In the genomic region with DNA sequence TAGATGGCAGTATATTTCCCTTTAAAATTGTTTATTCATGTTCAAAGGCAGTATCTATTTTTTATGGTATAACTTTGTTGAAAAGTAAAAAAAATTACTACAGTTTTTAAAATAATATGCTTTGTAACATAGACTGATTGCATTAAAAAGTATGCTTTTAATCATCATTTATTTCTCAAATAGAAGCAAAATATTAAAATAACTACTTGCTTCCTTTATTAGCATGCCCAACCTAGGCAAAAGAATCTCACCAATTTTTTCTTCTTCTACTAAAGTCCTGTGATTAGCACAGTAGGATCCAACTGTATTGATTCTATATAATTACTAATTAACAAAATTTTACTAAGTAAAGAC, we compare ENCODE assay signal across 8 cellular contexts.
DNase-seq lines count a peak whose midpoint lies in the region; ATAC-seq and TF ChIP-seq lines count a peak whose summit lies in the region.

No MANE protein-coding gene starts in this region.

- ATAC-seq in activated CD8-positive, alpha-beta T cell treated with anti-CD3 and anti-CD28 coated beads for 36 hours, result no peak
- ATAC-seq in HG03521 (IDR thresholded peaks at IDR 0.05; ENCODE audit: unreplicated experiment), result no peak

- no peaks in the 10 kb centered on the region for H3K4me1 ChIP-seq in stomach smooth muscle (ENCODE audit: control insufficient read depth, insufficient read depth, low read length)

- peak overlapping the region; percentile 91 for H3K4me3 Mint-ChIP-seq in T-helper 1 cell treated with Interleukin-12 subunit alpha and Interleukin-12 subunit beta and Interleukin-4 antibody, amounts not matched to agents 30 μg/mL and 1 μg/mL, for 36 hours
- H3K4me3 Mint-ChIP-seq in activated CD8-positive, alpha-beta T cell treated with anti-CD3 and anti-CD28 coated beads for 36 hours, result no peak overlapping the region
- H3K4me3 Mint-ChIP-seq in immature natural killer cell, result peak overlapping the region; percentile 83 to 94 (median 90)
- H3K4me3 Mint-ChIP-seq in activated naive CD4-positive, alpha-beta T cell treated with anti-CD3 and anti-CD28 coated beads for 36 hours, result no peak overlapping the region

- H3K9me3 ChIP-seq in stomach smooth muscle (ENCODE audit: control insufficient read depth in 2 of 2, low read length in 2 of 2), result no peaks in the 10 kb centered on the region

- no peak overlapping the region for H3K27ac Mint-ChIP-seq in T-helper 1 cell treated with Interleukin-12 subunit alpha and Interleukin-12 subunit beta and Interleukin-4 antibody, amounts not matched to agents 30 μg/mL and 1 μg/mL, for 36 hours
- no peak overlapping the region for H3K27ac Mint-ChIP-seq in activated CD8-positive, alpha-beta T cell treated with anti-CD3 and anti-CD28 coated beads for 36 hours
- H3K27ac Mint-ChIP-seq in immature natural killer cell, result peak overlapping the region in 5 of 6 donors; percentile 66 to 90 (median 82)
- no peak overlapping the region for H3K27ac Mint-ChIP-seq in activated naive CD4-positive, alpha-beta T cell treated with anti-CD3 and anti-CD28 coated beads for 36 hours

- TF ChIP-seq CTCF in activated CD8-positive, alpha-beta T cell treated with anti-CD3 and anti-CD28 coated beads for 36 hours (IDR thresholded peaks at IDR 0.05), result peak; percentile 50

- CTCF ChIA-PET in activated CD8-positive, alpha-beta T cell treated with anti-CD3 and anti-CD28 coated beads for 36 hours (lab: Charles Lee), result interaction anchor here (0.9 to 2.1 kb wide), 11 partner anchors 14 to 660 kb away, joined by 3 to 13 read pairs (median 4); partner anchors contain the start of gene SLC39A8
- CTCF ChIA-PET in activated naive CD4-positive, alpha-beta T cell treated with anti-CD3 and anti-CD28 coated beads for 36 hours (lab: Charles Lee), result interaction anchor here (0.7 to 2.2 kb wide), 20 partner anchors 12 to 660 kb away, joined by 3 to 18 read pairs (median 6); partner anchors contain the start of genes MANBA and SLC39A8

- peak overlapping the region; percentile 71 to 81 for H3K4me3 ChIP-seq in stomach smooth muscle (ENCODE audit: low read length in 2 of 2)

- H3K27me3 Mint-ChIP-seq in T-helper 1 cell treated with Interleukin-12 subunit alpha and Interleukin-12 subunit beta and Interleukin-4 antibody, amounts not matched to agents 30 μg/mL and 1 μg/mL, for 36 hours (ENCODE audit: low read depth), result peaks cover 18% of the 10 kb centered on the region
- H3K27me3 Mint-ChIP-seq in activated CD8-positive, alpha-beta T cell treated with anti-CD3 and anti-CD28 coated beads for 36 hours, result no peaks in the 10 kb centered on the region
- peaks cover 1 to 8% (median 2%) of the 10 kb centered on the region in 3 donors for H3K27me3 Mint-ChIP-seq in immature natural killer cell (ENCODE audit: low read depth in 3 of 3)
- peaks cover 5% of the 10 kb centered on the region for H3K27me3 Mint-ChIP-seq in activated naive CD4-positive, alpha-beta T cell treated with anti-CD3 and anti-CD28 coated beads for 36 hours (ENCODE audit: low read depth)

- intact Hi-C loops in activated CD8-positive, alpha-beta T cell treated with anti-CD3 and anti-CD28 coated beads for 36 hours (cut with micrococcal nuclease), result loop anchor here (2.0 to 10.0 kb wide), 4 partner anchors 87 to 663 kb away; partner anchors contain the start of genes BDH2 and SLC39A8
- intact Hi-C loops in activated naive CD4-positive, alpha-beta T cell treated with anti-CD3 and anti-CD28 coated beads for 36 hours (cut with micrococcal nuclease), result loop anchor here (1.0 to 5.0 kb wide), 10 partner anchors 41 to 1264 kb away; partner anchors contain the start of genes BDH2, SLC39A8 and SLC9B2

- H3K36me3 ChIP-seq in stomach smooth muscle (ENCODE audit: control insufficient read depth in 2 of 2, insufficient read depth in 2 of 2, low read length in 2 of 2), result no peaks in the 10 kb centered on the region

- H3K9me3 Mint-ChIP-seq in T-helper 1 cell treated with Interleukin-12 subunit alpha and Interleukin-12 subunit beta and Interleukin-4 antibody, amounts not matched to agents 30 μg/mL and 1 μg/mL, for 36 hours, result no peaks in the 10 kb centered on the region
- H3K9me3 Mint-ChIP-seq in activated CD8-positive, alpha-beta T cell treated with anti-CD3 and anti-CD28 coated beads for 36 hours, result peaks cover 3% of the 10 kb centered on the region
- H3K9me3 Mint-ChIP-seq in immature natural killer cell, result no peaks in the 10 kb centered on the region
- H3K9me3 Mint-ChIP-seq in activated naive CD4-positive, alpha-beta T cell treated with anti-CD3 and anti-CD28 coated beads for 36 hours, result no peaks in the 10 kb centered on the region

- H3K27ac ChIP-seq in stomach smooth muscle (ENCODE audit: low read length), result no peak overlapping the region

- H3K27me3 ChIP-seq in stomach smooth muscle (ENCODE audit: control insufficient read depth in 1 of 2, insufficient read depth in 2 of 2, low read length in 2 of 2), result no peaks in the 10 kb centered on the region

- DNase-seq in T-helper 1 cell (no peak), immature natural killer cell (no peak), NCI-H1105 treated with DMSO at 0.1 percent for 48 hours (lab: John Stamatoyannopoulos, UW) (no peak)
- no peak for DNase-seq in activated CD8-positive, alpha-beta T cell treated with anti-CD3 and anti-CD28 coated beads for 36 hours
- no peak for DNase-seq in activated naive CD4-positive, alpha-beta T cell treated with anti-CD3 and anti-CD28 coated beads for 36 hours

- peaks cover 7% of the 10 kb centered on the region for H3K36me3 Mint-ChIP-seq in T-helper 1 cell treated with Interleukin-12 subunit alpha and Interleukin-12 subunit beta and Interleukin-4 antibody, amounts not matched to agents 30 μg/mL and 1 μg/mL, for 36 hours (ENCODE audit: low read depth)
- H3K36me3 Mint-ChIP-seq in activated CD8-positive, alpha-beta T cell treated with anti-CD3 and anti-CD28 coated beads for 36 hours (ENCODE audit: low read depth), result peaks cover 6% of the 10 kb centered on the region
- H3K36me3 Mint-ChIP-seq in immature natural killer cell, result no peaks in the 10 kb centered on the region
- H3K36me3 Mint-ChIP-seq in activated naive CD4-positive, alpha-beta T cell treated with anti-CD3 and anti-CD28 coated beads for 36 hours (ENCODE audit: low read depth), result no peaks in the 10 kb centered on the region

- no peak overlapping the region for H3K9ac ChIP-seq in stomach smooth muscle (ENCODE audit: low read length in 2 of 2)

- H3K4me1 Mint-ChIP-seq in T-helper 1 cell treated with Interleukin-12 subunit alpha and Interleukin-12 subunit beta and Interleukin-4 antibody, amounts not matched to agents 30 μg/mL and 1 μg/mL, for 36 hours (ENCODE audit: low read depth), result peaks cover 8% of the 10 kb centered on the region
- peaks cover 11% of the 10 kb centered on the region for H3K4me1 Mint-ChIP-seq in activated CD8-positive, alpha-beta T cell treated with anti-CD3 and anti-CD28 coated beads for 36 hours (ENCODE audit: low read depth)
- H3K4me1 Mint-ChIP-seq in immature natural killer cell, result peaks cover 8% of the 10 kb centered on the region in 2 donors
- H3K4me1 Mint-ChIP-seq in activated naive CD4-positive, alpha-beta T cell treated with anti-CD3 and anti-CD28 coated beads for 36 hours (ENCODE audit: low read depth), result peaks cover 8% of the 10 kb centered on the region

- POLR2A ChIA-PET in activated CD8-positive, alpha-beta T cell treated with anti-CD3 and anti-CD28 coated beads for 36 hours (lab: Charles Lee), result no interaction called here

Comparison
In these comparisons a context has a peak if more than half of its experiments do, and no peak if none do; other contexts are left out.
1. H3K27ac Mint-ChIP-seq: peak in immature natural killer cell (5 of 6); none in T-helper 1 cell treated with Interleukin-12 subunit alpha and Interleukin-12 subunit beta and Interleukin-4 antibody, amounts not matched to agents 30 μg/mL and 1 μg/mL, for 36 hours (single experiment), activated CD8-positive, alpha-beta T cell treated with anti-CD3 and anti-CD28 coated beads for 36 hours (single experiment) and activated naive CD4-positive, alpha-beta T cell treated with anti-CD3 and anti-CD28 coated beads for 36 hours (single experiment).
2. H3K4me3 Mint-ChIP-seq: peak in T-helper 1 cell treated with Interleukin-12 subunit alpha and Interleukin-12 subunit beta and Interleukin-4 antibody, amounts not matched to agents 30 μg/mL and 1 μg/mL, for 36 hours (single experiment) and immature natural killer cell (5 of 5); none in activated CD8-positive, alpha-beta T cell treated with anti-CD3 and anti-CD28 coated beads for 36 hours (single experiment) and activated naive CD4-positive, alpha-beta T cell treated with anti-CD3 and anti-CD28 coated beads for 36 hours (single experiment).